ENCODE assay signal across 34 cellular contexts in the genomic region with DNA sequence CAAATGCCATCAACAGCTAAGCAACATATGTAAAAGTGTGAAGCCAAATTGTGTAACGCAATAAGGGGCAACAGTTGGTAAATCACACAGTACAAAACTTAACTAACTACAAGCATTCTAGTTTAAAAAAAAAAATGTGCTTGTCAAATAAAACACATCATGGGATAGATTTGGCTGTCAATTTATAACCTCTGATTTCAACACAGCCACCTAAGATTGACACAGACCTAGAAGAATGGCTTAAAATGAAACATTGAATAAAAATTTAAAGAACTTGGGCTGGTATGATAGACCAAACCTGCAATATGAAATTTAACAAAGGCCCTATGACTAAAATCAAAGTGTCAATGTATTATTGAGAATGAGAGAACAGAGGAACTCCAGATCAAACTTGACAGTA.
"Had no signal": no experiment of that assay in that cellular context is flagged by ENCODE, and none has a peak within 500 bp of the region (broad histone marks: within the 10 kb centered on the region; RNA-seq: fewer than 3 reads in every experiment).

No MANE protein-coding gene starts in this region.

- H3K4me2 ChIP-seq: smooth muscle cell had no signal

- H3K9me3 Mint-ChIP-seq: activated naive CD4-positive, alpha-beta T cell treated with anti-CD3 and anti-CD28 coated beads for 36 hours; activated naive CD8-positive, alpha-beta T cell treated with anti-CD3 and anti-CD28 coated beads for 36 hours; naive B cell; nephron progenitor cell; stimulated activated memory B cell treated with anti-CD40 and anti-IgM and Interleukin-4, amounts not matched to agents 10 μg/mL and 1 μg/mL and 100 μg/mL, for 72 hours; stimulated activated naive CD8-positive, alpha-beta T cell treated with anti-CD3 and anti-CD28 coated beads, Interleukin-15, amount 100 ng/mL, for 72 hours had no signal

- H3K27me3 Mint-ChIP-seq: activated naive CD8-positive, alpha-beta T cell treated with anti-CD3 and anti-CD28 coated beads for 36 hours; naive B cell; stimulated activated memory B cell treated with anti-CD40 and anti-IgM and Interleukin-4, amounts not matched to agents 10 μg/mL and 1 μg/mL and 100 μg/mL, for 72 hours; stimulated activated naive CD8-positive, alpha-beta T cell treated with anti-CD3 and anti-CD28 coated beads, Interleukin-15, amount 100 ng/mL, for 72 hours; T-helper 17 cell; type B pancreatic cell had no signal

- H3K9me3 ChIP-seq: ascending aorta, esophagus muscularis mucosa, neutrophil, sigmoid colon, uterus had no signal

- H3K27ac Mint-ChIP-seq: activated naive CD4-positive, alpha-beta T cell treated with anti-CD3 and anti-CD28 coated beads for 36 hours; activated naive CD8-positive, alpha-beta T cell treated with anti-CD3 and anti-CD28 coated beads for 36 hours; naive B cell; nephron progenitor cell; stimulated activated memory B cell treated with anti-CD40 and anti-IgM and Interleukin-4, amounts not matched to agents 10 μg/mL and 1 μg/mL and 100 μg/mL, for 72 hours; stimulated activated naive CD8-positive, alpha-beta T cell treated with anti-CD3 and anti-CD28 coated beads, Interleukin-15, amount 100 ng/mL, for 72 hours; T-helper 17 cell; type B pancreatic cell had no signal

- DNase-seq: activated CD4-positive, alpha-beta T cell treated with anti-CD3 and anti-CD28 coated beads for 48 hours; activated CD4-positive, alpha-beta T cell treated with anti-CD3 and anti-CD28 coated beads, Interleukin-2, amount 50 U/mL, for 48 hours; activated CD8-positive, alpha-beta memory T cell treated with anti-CD3 and anti-CD28 coated beads for 24 hours; activated effector memory CD4-positive, alpha-beta T cell treated with anti-CD3 and anti-CD28 coated beads, Interleukin-2, amount 50 U/mL, for 16 hours; activated naive CD4-positive, alpha-beta T cell treated with anti-CD3 and anti-CD28 coated beads for 36 hours; activated naive CD8-positive, alpha-beta T cell treated with anti-CD3 and anti-CD28 coated beads for 36 hours; brain microvascular endothelial cell; caudate nucleus; cortex of kidney; foreskin melanocyte; islet precursor cell; left cardiac atrium; mammary epithelial cell; naive B cell; nephron progenitor cell; retina; sigmoid colon; stimulated activated CD4-positive, alpha-beta T cell treated with anti-CD3 and anti-CD28 coated beads, Interleukin-1b, Interleukin-23, amount 100 ng/mL, for 48 hours; stimulated activated CD4-positive, alpha-beta T cell treated with anti-CD3 and anti-CD28 coated beads, Interleukin-4, amount 100 ng/mL, for 4 hours; stimulated activated CD8-positive, alpha-beta memory T cell treated with anti-CD3 and anti-CD28 coated beads, Interleukin-4, amount 100 ng/mL, for 48 hours; stimulated activated naive CD8-positive, alpha-beta T cell treated with anti-CD3 and anti-CD28 coated beads, Interleukin-15, amount 100 ng/mL, for 72 hours; substantia nigra; T-helper 17 cell; T1000; uterus; WERI-Rb-1 had no signal

- H3K4me1 Mint-ChIP-seq: nephron progenitor cell had no signal

- H3K36me3 ChIP-seq: ascending aorta, brain microvascular endothelial cell, esophagus muscularis mucosa, neutrophil, sigmoid colon, uterus had no signal

- H3K4me3 ChIP-seq: ascending aorta, esophagus muscularis mucosa, sigmoid colon, smooth muscle cell, uterus had no signal

- H3K27me3 ChIP-seq: ascending aorta, brain microvascular endothelial cell, esophagus muscularis mucosa, neutrophil, sigmoid colon, uterus had no signal

- H3K27ac ChIP-seq: ascending aorta, brain microvascular endothelial cell, esophagus muscularis mucosa, neutrophil, sigmoid colon, uterus, WERI-Rb-1 had no signal

- H3K4me1 ChIP-seq: ascending aorta, sigmoid colon, uterus had no signal

- H3K4me3 Mint-ChIP-seq: activated naive CD4-positive, alpha-beta T cell treated with anti-CD3 and anti-CD28 coated beads for 36 hours; activated naive CD8-positive, alpha-beta T cell treated with anti-CD3 and anti-CD28 coated beads for 36 hours; naive B cell; nephron progenitor cell; stimulated activated memory B cell treated with anti-CD40 and anti-IgM and Interleukin-4, amounts not matched to agents 10 μg/mL and 1 μg/mL and 100 μg/mL, for 72 hours; stimulated activated naive CD8-positive, alpha-beta T cell treated with anti-CD3 and anti-CD28 coated beads, Interleukin-15, amount 100 ng/mL, for 72 hours; T-helper 17 cell; type B pancreatic cell had no signal

- ATAC-seq: activated CD4-positive, CD25-positive, alpha-beta regulatory T cell treated with anti-CD3 and anti-CD28 coated beads, Interleukin-2, amount 50 U/mL, for 24 hours; left cardiac atrium; stimulated activated memory B cell treated with anti-CD40 and anti-IgM and Interleukin-4, amounts not matched to agents 10 μg/mL and 1 μg/mL and 100 μg/mL, for 72 hours; stimulated activated naive CD8-positive, alpha-beta T cell treated with anti-CD3 and anti-CD28 coated beads, Interleukin-15, amount 100 ng/mL, for 72 hours; T-helper 17 cell had no signal

- FAIRE-seq: endothelial cell of umbilical vein had no signal
